In the genomic region with DNA sequence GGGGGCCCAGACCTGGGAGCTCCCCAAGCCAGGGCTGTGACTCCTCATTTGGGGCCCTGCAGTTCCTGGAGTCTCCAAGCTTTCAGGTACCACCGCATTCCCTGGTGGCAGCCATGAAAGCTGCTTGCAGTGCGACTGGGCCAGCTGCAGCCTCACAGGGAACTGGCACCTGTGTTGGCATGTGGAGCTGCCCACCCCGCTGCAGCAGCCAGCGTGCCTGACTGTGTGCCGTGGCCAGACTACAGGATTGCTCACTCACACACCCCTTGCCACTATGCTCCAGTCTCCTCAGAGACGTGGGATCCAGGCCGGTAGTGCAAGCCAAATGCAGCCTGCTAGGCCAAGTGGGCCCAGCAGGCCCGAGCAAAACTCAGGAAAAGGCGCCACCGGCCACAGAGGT, we compare ENCODE assay signal across 1 cellular context.
TF ChIP-seq lines count a peak whose summit lies in the region.

No MANE protein-coding gene starts in this region.

TF ChIP-seq in HepG2, 621 proteins besides CTCF, POLR2A, EP300 and RAD21:
- TF ChIP-seq, protein P1, sequence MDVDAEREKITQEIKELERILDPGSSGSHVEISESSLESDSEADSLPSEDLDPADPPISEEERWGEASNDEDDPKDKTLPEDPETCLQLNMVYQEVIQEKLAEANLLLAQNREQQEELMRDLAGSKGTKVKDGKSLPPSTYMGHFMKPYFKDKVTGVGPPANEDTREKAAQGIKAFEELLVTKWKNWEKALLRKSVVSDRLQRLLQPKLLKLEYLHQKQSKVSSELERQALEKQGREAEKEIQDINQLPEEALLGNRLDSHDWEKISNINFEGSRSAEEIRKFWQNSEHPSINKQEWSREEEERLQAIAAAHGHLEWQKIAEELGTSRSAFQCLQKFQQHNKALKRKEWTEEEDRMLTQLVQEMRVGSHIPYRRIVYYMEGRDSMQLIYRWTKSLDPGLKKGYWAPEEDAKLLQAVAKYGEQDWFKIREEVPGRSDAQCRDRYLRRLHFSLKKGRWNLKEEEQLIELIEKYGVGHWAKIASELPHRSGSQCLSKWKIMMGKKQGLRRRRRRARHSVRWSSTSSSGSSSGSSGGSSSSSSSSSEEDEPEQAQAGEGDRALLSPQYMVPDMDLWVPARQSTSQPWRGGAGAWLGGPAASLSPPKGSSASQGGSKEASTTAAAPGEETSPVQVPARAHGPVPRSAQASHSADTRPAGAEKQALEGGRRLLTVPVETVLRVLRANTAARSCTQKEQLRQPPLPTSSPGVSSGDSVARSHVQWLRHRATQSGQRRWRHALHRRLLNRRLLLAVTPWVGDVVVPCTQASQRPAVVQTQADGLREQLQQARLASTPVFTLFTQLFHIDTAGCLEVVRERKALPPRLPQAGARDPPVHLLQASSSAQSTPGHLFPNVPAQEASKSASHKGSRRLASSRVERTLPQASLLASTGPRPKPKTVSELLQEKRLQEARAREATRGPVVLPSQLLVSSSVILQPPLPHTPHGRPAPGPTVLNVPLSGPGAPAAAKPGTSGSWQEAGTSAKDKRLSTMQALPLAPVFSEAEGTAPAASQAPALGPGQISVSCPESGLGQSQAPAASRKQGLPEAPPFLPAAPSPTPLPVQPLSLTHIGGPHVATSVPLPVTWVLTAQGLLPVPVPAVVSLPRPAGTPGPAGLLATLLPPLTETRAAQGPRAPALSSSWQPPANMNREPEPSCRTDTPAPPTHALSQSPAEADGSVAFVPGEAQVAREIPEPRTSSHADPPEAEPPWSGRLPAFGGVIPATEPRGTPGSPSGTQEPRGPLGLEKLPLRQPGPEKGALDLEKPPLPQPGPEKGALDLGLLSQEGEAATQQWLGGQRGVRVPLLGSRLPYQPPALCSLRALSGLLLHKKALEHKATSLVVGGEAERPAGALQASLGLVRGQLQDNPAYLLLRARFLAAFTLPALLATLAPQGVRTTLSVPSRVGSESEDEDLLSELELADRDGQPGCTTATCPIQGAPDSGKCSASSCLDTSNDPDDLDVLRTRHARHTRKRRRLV (CRISPR knock-in tag; IDR thresholded peaks at IDR 0.05) = no peak
- TF ChIP-seq NR2F1 (CRISPR knock-in tag; IDR thresholded peaks at IDR 0.05) (no peak), SNRNP70 (IDR thresholded peaks at IDR 0.05; ENCODE audit: low read depth, low read length) (no peak), ZNF570 (CRISPR knock-in tag; IDR thresholded peaks at IDR 0.05; ENCODE audit: borderline replicate concordance) (no peak), ZMYM2 (CRISPR knock-in tag; IDR thresholded peaks at IDR 0.05) (no peak), BHLHE40 (IDR thresholded peaks at IDR 0.05; ENCODE audit: low read length) (no peak), RBM39 (IDR thresholded peaks at IDR 0.05; ENCODE audit: low read depth, low read length, poor library complexity, severe bottlenecking) (no peak), TEAD3 (CRISPR knock-in tag; optimal IDR thresholded peaks at IDR 0.05; ENCODE audit: borderline replicate concordance) (no peak), ZNF543 (CRISPR knock-in tag; IDR thresholded peaks at IDR 0.05) (no peak), PAX8 (CRISPR knock-in tag; IDR thresholded peaks at IDR 0.05; ENCODE audit: borderline replicate concordance) (no peak), ZBTB42 (CRISPR knock-in tag; IDR thresholded peaks at IDR 0.05) (no peak), ZNF766 (CRISPR knock-in tag; IDR thresholded peaks at IDR 0.05; ENCODE audit: borderline replicate concordance) (no peak), ZNF207 (IDR thresholded peaks at IDR 0.05; ENCODE audit: borderline replicate concordance) (no peak), ZSCAN12 (CRISPR knock-in tag; IDR thresholded peaks at IDR 0.05) (no peak), ZSCAN22 (CRISPR knock-in tag; IDR thresholded peaks at IDR 0.05) (no peak), PTBP1 (IDR thresholded peaks at IDR 0.05; ENCODE audit: low read depth, low read length, poor library complexity, severe bottlenecking) (no peak), ZNF556 (CRISPR knock-in tag; IDR thresholded peaks at IDR 0.05; ENCODE audit: borderline replicate concordance) (no peak)
- TF ChIP-seq, protein P2, sequence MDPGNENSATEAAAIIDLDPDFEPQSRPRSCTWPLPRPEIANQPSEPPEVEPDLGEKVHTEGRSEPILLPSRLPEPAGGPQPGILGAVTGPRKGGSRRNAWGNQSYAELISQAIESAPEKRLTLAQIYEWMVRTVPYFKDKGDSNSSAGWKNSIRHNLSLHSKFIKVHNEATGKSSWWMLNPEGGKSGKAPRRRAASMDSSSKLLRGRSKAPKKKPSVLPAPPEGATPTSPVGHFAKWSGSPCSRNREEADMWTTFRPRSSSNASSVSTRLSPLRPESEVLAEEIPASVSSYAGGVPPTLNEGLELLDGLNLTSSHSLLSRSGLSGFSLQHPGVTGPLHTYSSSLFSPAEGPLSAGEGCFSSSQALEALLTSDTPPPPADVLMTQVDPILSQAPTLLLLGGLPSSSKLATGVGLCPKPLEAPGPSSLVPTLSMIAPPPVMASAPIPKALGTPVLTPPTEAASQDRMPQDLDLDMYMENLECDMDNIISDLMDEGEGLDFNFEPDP (CRISPR knock-in tag; conservative IDR thresholded peaks at IDR 0.05) = no peak
- TF ChIP-seq, protein P3, sequence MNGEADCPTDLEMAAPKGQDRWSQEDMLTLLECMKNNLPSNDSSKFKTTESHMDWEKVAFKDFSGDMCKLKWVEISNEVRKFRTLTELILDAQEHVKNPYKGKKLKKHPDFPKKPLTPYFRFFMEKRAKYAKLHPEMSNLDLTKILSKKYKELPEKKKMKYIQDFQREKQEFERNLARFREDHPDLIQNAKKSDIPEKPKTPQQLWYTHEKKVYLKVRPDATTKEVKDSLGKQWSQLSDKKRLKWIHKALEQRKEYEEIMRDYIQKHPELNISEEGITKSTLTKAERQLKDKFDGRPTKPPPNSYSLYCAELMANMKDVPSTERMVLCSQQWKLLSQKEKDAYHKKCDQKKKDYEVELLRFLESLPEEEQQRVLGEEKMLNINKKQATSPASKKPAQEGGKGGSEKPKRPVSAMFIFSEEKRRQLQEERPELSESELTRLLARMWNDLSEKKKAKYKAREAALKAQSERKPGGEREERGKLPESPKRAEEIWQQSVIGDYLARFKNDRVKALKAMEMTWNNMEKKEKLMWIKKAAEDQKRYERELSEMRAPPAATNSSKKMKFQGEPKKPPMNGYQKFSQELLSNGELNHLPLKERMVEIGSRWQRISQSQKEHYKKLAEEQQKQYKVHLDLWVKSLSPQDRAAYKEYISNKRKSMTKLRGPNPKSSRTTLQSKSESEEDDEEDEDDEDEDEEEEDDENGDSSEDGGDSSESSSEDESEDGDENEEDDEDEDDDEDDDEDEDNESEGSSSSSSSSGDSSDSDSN (CRISPR knock-in tag; IDR thresholded peaks at IDR 0.05) = no peak
